Comparison of ENCODE assay signal across 19 cellular contexts in the genomic region with DNA sequence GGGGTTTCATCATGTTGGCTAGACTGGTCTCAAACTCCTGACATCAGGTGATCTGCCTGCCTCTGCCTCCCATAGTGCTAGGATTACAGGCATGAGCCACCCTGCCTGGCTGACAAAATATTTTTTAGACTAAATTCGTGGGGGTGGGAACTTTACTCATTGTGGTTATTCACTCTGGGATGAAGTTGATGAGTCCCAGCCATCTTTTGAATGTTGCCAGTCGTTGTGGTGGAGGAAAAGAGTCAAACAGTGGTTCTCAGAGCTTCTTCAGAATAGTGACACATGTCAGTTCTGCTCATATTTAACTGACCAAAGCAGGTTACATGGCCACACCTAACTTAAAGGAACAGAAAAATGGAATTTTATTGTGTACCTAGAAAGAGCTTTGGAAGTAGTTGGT. TPM values are rescaled to one million over a fixed set of nuclear protein-coding genes. Genes with fewer than 3 reads are reported as not detected.
DNase-seq lines count a peak whose midpoint lies in the region; ATAC-seq and TF ChIP-seq lines count a peak whose summit lies in the region.
"Had no signal": no experiment of that assay in that cellular context is flagged by ENCODE, and none has a peak within 500 bp of the region (broad histone marks: within the 10 kb centered on the region; RNA-seq: fewer than 3 reads in every experiment).

No MANE protein-coding gene starts in this region.

- no peaks in the 10 kb centered on the region for H3K27me3 Mint-ChIP-seq in activated CD4-positive, alpha-beta T cell treated with anti-CD3 and anti-CD28 coated beads for 36 hours
- H3K27me3 Mint-ChIP-seq in activated CD4-positive, alpha-beta T cell treated with anti-CD3 and anti-CD28 coated beads, Interleukin-2, amount 10 ng/mL, durations not matched to agents 7 days and 5 days, result no peaks in the 10 kb centered on the region
- no peaks in the 10 kb centered on the region for H3K27me3 Mint-ChIP-seq in HFFc6 (ENCODE audit: insufficient read depth)
- H3K27me3 Mint-ChIP-seq in activated T-helper 1 cell treated with anti-CD3 and anti-CD28 coated beads, Interleukin-12 subunit alpha, Interleukin-12 subunit beta, Interleukin-2, Interleukin-4 antibody, amounts not matched to agents 30 ng/mL and 10 ng/mL and 1 ng/mL, durations not matched to agents 14 hours and 24 hours and 36 hours (ENCODE audit: insufficient read depth), result no peaks in the 10 kb centered on the region
- H3K27me3 Mint-ChIP-seq: B cell had no signal

- POLR2A ChIA-PET in activated CD4-positive, alpha-beta T cell treated with anti-CD3 and anti-CD28 coated beads for 36 hours (lab: Charles Lee), result interaction anchor here (0.9 to 1.0 kb wide), 2 partner anchors 12 to 15 kb away, joined by 3 read pairs; no protein-coding TSS in a partner anchor
- POLR2A ChIA-PET in activated CD4-positive, alpha-beta T cell treated with anti-CD3 and anti-CD28 coated beads, Interleukin-2, amount 10 ng/mL, durations not matched to agents 7 days and 5 days (lab: Charles Lee), result no interaction called here

- no peaks in the 10 kb centered on the region for H3K9me3 Mint-ChIP-seq in activated CD4-positive, alpha-beta T cell treated with anti-CD3 and anti-CD28 coated beads for 36 hours (ENCODE audit: low read depth)
- peaks cover 3% of the 10 kb centered on the region for H3K9me3 Mint-ChIP-seq in activated CD4-positive, alpha-beta T cell treated with anti-CD3 and anti-CD28 coated beads, Interleukin-2, amount 10 ng/mL, durations not matched to agents 7 days and 5 days
- no peaks in the 10 kb centered on the region for H3K9me3 Mint-ChIP-seq in HFFc6
- no peaks in the 10 kb centered on the region for H3K9me3 Mint-ChIP-seq in activated T-helper 1 cell treated with anti-CD3 and anti-CD28 coated beads, Interleukin-12 subunit alpha, Interleukin-12 subunit beta, Interleukin-2, Interleukin-4 antibody, amounts not matched to agents 30 ng/mL and 10 ng/mL and 1 ng/mL, durations not matched to agents 14 hours and 24 hours and 36 hours

- intact Hi-C loops in activated CD4-positive, alpha-beta T cell treated with anti-CD3 and anti-CD28 coated beads for 36 hours (cut with DNase I, micrococcal nuclease), result loop anchor here in 1 of 2 experiments (10.0 kb wide), 1 partner anchor 874 kb away; no protein-coding TSS in a partner anchor
- intact Hi-C loops in activated T-helper 1 cell treated with anti-CD3 and anti-CD28 coated beads, Interleukin-12 subunit alpha, Interleukin-12 subunit beta, Interleukin-2, Interleukin-4 antibody, amounts not matched to agents 30 ng/mL and 10 ng/mL and 1 ng/mL, durations not matched to agents 14 hours and 24 hours and 36 hours (cut with micrococcal nuclease), result no loop called here

- CTCF ChIA-PET in activated CD4-positive, alpha-beta T cell treated with anti-CD3 and anti-CD28 coated beads for 36 hours (lab: Charles Lee), result interaction anchor here (1.1 to 1.3 kb wide), 2 partner anchors 8 to 21 kb away, joined by 3 read pairs; no protein-coding TSS in a partner anchor
- CTCF ChIA-PET in activated CD4-positive, alpha-beta T cell treated with anti-CD3 and anti-CD28 coated beads, Interleukin-2, amount 10 ng/mL, durations not matched to agents 7 days and 5 days (lab: Charles Lee), result no interaction called here

- H3K4me1 Mint-ChIP-seq in activated CD4-positive, alpha-beta T cell treated with anti-CD3 and anti-CD28 coated beads for 36 hours, result peaks cover 49% of the 10 kb centered on the region
- peaks cover 41% of the 10 kb centered on the region for H3K4me1 Mint-ChIP-seq in activated CD4-positive, alpha-beta T cell treated with anti-CD3 and anti-CD28 coated beads, Interleukin-2, amount 10 ng/mL, durations not matched to agents 7 days and 5 days
- H3K4me1 Mint-ChIP-seq in HFFc6 (ENCODE audit: low read depth), result peaks cover 52% of the 10 kb centered on the region
- H3K4me1 Mint-ChIP-seq in activated T-helper 1 cell treated with anti-CD3 and anti-CD28 coated beads, Interleukin-12 subunit alpha, Interleukin-12 subunit beta, Interleukin-2, Interleukin-4 antibody, amounts not matched to agents 30 ng/mL and 10 ng/mL and 1 ng/mL, durations not matched to agents 14 hours and 24 hours and 36 hours (ENCODE audit: low read depth), result peaks cover 46% of the 10 kb centered on the region

- no peak overlapping the region for H3K4me3 Mint-ChIP-seq in activated CD4-positive, alpha-beta T cell treated with anti-CD3 and anti-CD28 coated beads for 36 hours
- no peak overlapping the region for H3K4me3 Mint-ChIP-seq in activated CD4-positive, alpha-beta T cell treated with anti-CD3 and anti-CD28 coated beads, Interleukin-2, amount 10 ng/mL, durations not matched to agents 7 days and 5 days
- H3K4me3 Mint-ChIP-seq in HFFc6, result no peak overlapping the region
- no peak overlapping the region for H3K4me3 Mint-ChIP-seq in activated T-helper 1 cell treated with anti-CD3 and anti-CD28 coated beads, Interleukin-12 subunit alpha, Interleukin-12 subunit beta, Interleukin-2, Interleukin-4 antibody, amounts not matched to agents 30 ng/mL and 10 ng/mL and 1 ng/mL, durations not matched to agents 14 hours and 24 hours and 36 hours
- H3K4me3 Mint-ChIP-seq: B cell had no signal

- peak; percentile 50 for DNase-seq in activated CD4-positive, alpha-beta T cell treated with anti-CD3 and anti-CD28 coated beads for 36 hours
- no peak for DNase-seq in activated CD4-positive, alpha-beta T cell treated with anti-CD3 and anti-CD28 coated beads, Interleukin-2, amount 10 ng/mL, durations not matched to agents 7 days and 5 days
- DNase-seq in HFFc6 (no peak), NCI-H526 (lab: John Stamatoyannopoulos, UW) (no peak)
- DNase-seq in activated T-helper 1 cell treated with anti-CD3 and anti-CD28 coated beads, Interleukin-12 subunit alpha, Interleukin-12 subunit beta, Interleukin-2, Interleukin-4 antibody, amounts not matched to agents 30 ng/mL and 10 ng/mL and 1 ng/mL, durations not matched to agents 14 hours and 24 hours and 36 hours (ENCODE audit: low spot score), result no peak
- DNase-seq in stimulated activated CD4-positive, alpha-beta T cell treated with anti-CD3 and anti-CD28 coated beads, Interleukin-2, amount 100 ng/mL, for 4 hours (ENCODE audit: low read depth), result peak; percentile 9
- DNase-seq: colonic mucosa, H7, mesenchymal stem cell, NCI-H1048, NCI-H1930, NCI-H226, NCI-H82, occipital lobe, OCI-M1, SHP77 treated with DMSO at 0.1 percent for 48 hours had no signal

- TF ChIP-seq CTCF in HFFc6 (IDR thresholded peaks at IDR 0.05), result no peak

- peak overlapping the region; percentile 75 for H3K27ac Mint-ChIP-seq in activated CD4-positive, alpha-beta T cell treated with anti-CD3 and anti-CD28 coated beads for 36 hours
- no peak overlapping the region for H3K27ac Mint-ChIP-seq in activated CD4-positive, alpha-beta T cell treated with anti-CD3 and anti-CD28 coated beads, Interleukin-2, amount 10 ng/mL, durations not matched to agents 7 days and 5 days
- H3K27ac Mint-ChIP-seq in HFFc6, result peak overlapping the region; percentile 0; the same call in 1 of the 2 replicates
- H3K27ac Mint-ChIP-seq in activated T-helper 1 cell treated with anti-CD3 and anti-CD28 coated beads, Interleukin-12 subunit alpha, Interleukin-12 subunit beta, Interleukin-2, Interleukin-4 antibody, amounts not matched to agents 30 ng/mL and 10 ng/mL and 1 ng/mL, durations not matched to agents 14 hours and 24 hours and 36 hours, result peak overlapping the region; percentile 82
- H3K27ac Mint-ChIP-seq: B cell had no signal

- peaks cover 36% of the 10 kb centered on the region for H3K36me3 Mint-ChIP-seq in activated CD4-positive, alpha-beta T cell treated with anti-CD3 and anti-CD28 coated beads for 36 hours (ENCODE audit: low read depth)
- peaks cover 39% of the 10 kb centered on the region for H3K36me3 Mint-ChIP-seq in activated CD4-positive, alpha-beta T cell treated with anti-CD3 and anti-CD28 coated beads, Interleukin-2, amount 10 ng/mL, durations not matched to agents 7 days and 5 days (ENCODE audit: low read depth)
- H3K36me3 Mint-ChIP-seq in HFFc6 (ENCODE audit: low read depth), result peaks cover 31% of the 10 kb centered on the region
- peaks cover 6% of the 10 kb centered on the region for H3K36me3 Mint-ChIP-seq in activated T-helper 1 cell treated with anti-CD3 and anti-CD28 coated beads, Interleukin-12 subunit alpha, Interleukin-12 subunit beta, Interleukin-2, Interleukin-4 antibody, amounts not matched to agents 30 ng/mL and 10 ng/mL and 1 ng/mL, durations not matched to agents 14 hours and 24 hours and 36 hours (ENCODE audit: low read depth)

- peak; percentile 87 for ATAC-seq in activated CD4-positive, alpha-beta T cell treated with anti-CD3 and anti-CD28 coated beads for 36 hours
- no peak for ATAC-seq in GM19035 (IDR thresholded peaks at IDR 0.05; ENCODE audit: unreplicated experiment)
- no peak for ATAC-seq in HG03045 (IDR thresholded peaks at IDR 0.05; ENCODE audit: unreplicated experiment)

RNA-seq across cellular contexts. Expression of a gene that starts 6.9 kb away (rescaled TPM):
- total RNA-seq in activated CD4-positive, alpha-beta T cell treated with anti-CD3 and anti-CD28 coated beads for 36 hours, result 10 to 100 TPM; 56.1 to 61.3 TPM
- 10 to 100 TPM; 66.0 to 70.9 TPM for total RNA-seq in activated CD4-positive, alpha-beta T cell treated with anti-CD3 and anti-CD28 coated beads, Interleukin-2, amount 10 ng/mL, durations not matched to agents 7 days and 5 days
- total RNA-seq in HFFc6 (2021; fragmentation: NEBNext Ultra II Directional; extraction: Animal tissue kit (Norgen Biotek cat#: 25700)), result 10 to 100 TPM; 32.4 to 39.7 (median 37.0) TPM
- total RNA-seq in activated T-helper 1 cell treated with anti-CD3 and anti-CD28 coated beads, Interleukin-12 subunit alpha, Interleukin-12 subunit beta, Interleukin-2, Interleukin-4 antibody, amounts not matched to agents 30 ng/mL and 10 ng/mL and 1 ng/mL, durations not matched to agents 14 hours and 24 hours and 36 hours, result 72.0 and 76.7 TPM in 2 replicates

Comparison
In these comparisons a context has a peak if more than half of its experiments do, and no peak if none do; other contexts are left out.
1. DNase-seq: peak in activated CD4-positive, alpha-beta T cell treated with anti-CD3 and anti-CD28 coated beads for 36 hours (single experiment) and stimulated activated CD4-positive, alpha-beta T cell treated with anti-CD3 and anti-CD28 coated beads, Interleukin-2, amount 100 ng/mL, for 4 hours (single experiment); none in activated CD4-positive, alpha-beta T cell treated with anti-CD3 and anti-CD28 coated beads, Interleukin-2, amount 10 ng/mL, durations not matched to agents 7 days and 5 days (single experiment), HFFc6 (single experiment), activated T-helper 1 cell treated with anti-CD3 and anti-CD28 coated beads, Interleukin-12 subunit alpha, Interleukin-12 subunit beta, Interleukin-2, Interleukin-4 antibody, amounts not matched to agents 30 ng/mL and 10 ng/mL and 1 ng/mL, durations not matched to agents 14 hours and 24 hours and 36 hours (single experiment) and NCI-H526 (0 of 2).